Comparison of ENCODE assay signal across 14 cellular contexts in the genomic region with DNA sequence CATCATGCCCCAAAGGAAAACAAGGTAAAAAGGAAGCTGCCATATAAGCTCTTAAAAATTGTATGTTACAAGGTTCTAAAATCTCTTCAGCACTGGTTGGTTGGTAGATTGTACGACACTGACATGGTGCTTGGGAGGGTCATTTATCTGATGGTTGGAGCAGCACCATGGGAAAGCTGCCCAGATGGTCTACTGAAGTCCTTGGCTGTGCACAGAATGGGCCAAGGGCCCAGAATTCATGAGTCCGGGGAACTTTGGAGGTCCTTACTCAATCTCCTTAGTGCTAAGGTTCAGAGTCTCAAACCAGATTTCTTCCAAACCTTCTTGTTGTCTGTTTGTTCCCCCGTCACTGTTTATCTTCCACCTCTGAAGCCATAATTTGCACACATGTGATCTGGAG.
"Had no signal": no experiment of that assay in that cellular context is flagged by ENCODE, and none has a peak within 500 bp of the region (broad histone marks: within the 10 kb centered on the region; RNA-seq: fewer than 3 reads in every experiment).

No MANE protein-coding gene starts in this region.

- H3K27me3 ChIP-seq: transverse colon had no signal

- H3K9me3 ChIP-seq: psoas muscle, transverse colon had no signal

- DNase-seq: activated CD4-positive, alpha-beta memory T cell treated with anti-CD3 and anti-CD28 coated beads, Interleukin-2, amount 10 ng/mL, durations not matched to agents 7 days and 5 days; activated CD4-positive, alpha-beta T cell treated with anti-CD3 and anti-CD28 coated beads for 36 hours; activated naive CD4-positive, alpha-beta T cell; activated naive CD8-positive, alpha-beta T cell treated with anti-CD3 and anti-CD28 coated beads, Interleukin-2, amount 10 ng/mL, durations not matched to agents 7 days and 5 days; anterior cingulate cortex; endodermal cell; erythroblast; kidney; stimulated activated CD4-positive, alpha-beta T cell treated with anti-CD3 and anti-CD28 coated beads, Interleukin-12 subunit alpha, Interleukin-12 subunit beta, amount 100 ng/mL, for 4 hours; stimulated activated naive B cell treated with anti-CD40 and anti-IgM and Interleukin-4, amounts not matched to agents 10 μg/mL and 1 μg/mL and 100 μg/mL, for 72 hours; transverse colon had no signal

- H3K4me1 ChIP-seq: transverse colon had no signal

- ATAC-seq: activated CD4-positive, alpha-beta T cell treated with anti-CD3 and anti-CD28 coated beads for 36 hours; SK-N-SH treated with all-trans-retinoic acid at 6 μM for 48 hours; stimulated activated naive B cell treated with anti-CD40 and anti-IgM and Interleukin-4, amounts not matched to agents 10 μg/mL and 1 μg/mL and 100 μg/mL, for 72 hours had no signal

- H3K27ac ChIP-seq: psoas muscle, transverse colon, VCaP had no signal

- H3K4me3 ChIP-seq: psoas muscle, transverse colon had no signal
